Comparison of ENCODE assay signal across 1 cellular context in the genomic region with DNA sequence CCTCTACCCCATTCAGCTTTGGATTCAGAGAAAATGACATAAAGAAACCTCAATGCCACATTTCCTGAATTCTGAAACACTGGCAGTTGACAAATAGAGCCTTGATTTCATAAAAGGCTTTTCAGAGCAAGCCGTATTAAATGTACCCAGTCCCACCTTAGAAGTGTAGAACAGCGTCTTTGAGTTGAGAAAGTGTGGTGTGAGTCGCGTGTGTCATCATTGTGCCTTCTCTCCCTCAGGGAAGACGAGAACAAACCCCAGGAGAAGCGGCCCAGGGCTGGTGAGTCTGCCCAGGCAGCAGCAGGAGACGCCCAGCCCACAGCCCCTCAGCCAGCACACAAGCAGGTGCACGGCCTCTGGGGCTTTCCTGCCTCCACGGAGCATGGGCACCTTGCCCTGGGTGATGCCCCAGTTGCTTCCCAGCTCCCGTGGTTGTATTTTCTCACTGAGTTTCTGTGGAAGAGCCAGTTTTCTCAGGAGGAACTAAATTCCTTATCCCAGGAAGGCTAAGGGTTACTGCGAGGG.
TF ChIP-seq lines count a peak whose summit lies in the region.

No MANE protein-coding gene starts in this region.

TF ChIP-seq in GM12878, 131 proteins besides CTCF, POLR2A, EP300 and RAD21 (continued from another document):
- TF ChIP-seq, protein P1, sequence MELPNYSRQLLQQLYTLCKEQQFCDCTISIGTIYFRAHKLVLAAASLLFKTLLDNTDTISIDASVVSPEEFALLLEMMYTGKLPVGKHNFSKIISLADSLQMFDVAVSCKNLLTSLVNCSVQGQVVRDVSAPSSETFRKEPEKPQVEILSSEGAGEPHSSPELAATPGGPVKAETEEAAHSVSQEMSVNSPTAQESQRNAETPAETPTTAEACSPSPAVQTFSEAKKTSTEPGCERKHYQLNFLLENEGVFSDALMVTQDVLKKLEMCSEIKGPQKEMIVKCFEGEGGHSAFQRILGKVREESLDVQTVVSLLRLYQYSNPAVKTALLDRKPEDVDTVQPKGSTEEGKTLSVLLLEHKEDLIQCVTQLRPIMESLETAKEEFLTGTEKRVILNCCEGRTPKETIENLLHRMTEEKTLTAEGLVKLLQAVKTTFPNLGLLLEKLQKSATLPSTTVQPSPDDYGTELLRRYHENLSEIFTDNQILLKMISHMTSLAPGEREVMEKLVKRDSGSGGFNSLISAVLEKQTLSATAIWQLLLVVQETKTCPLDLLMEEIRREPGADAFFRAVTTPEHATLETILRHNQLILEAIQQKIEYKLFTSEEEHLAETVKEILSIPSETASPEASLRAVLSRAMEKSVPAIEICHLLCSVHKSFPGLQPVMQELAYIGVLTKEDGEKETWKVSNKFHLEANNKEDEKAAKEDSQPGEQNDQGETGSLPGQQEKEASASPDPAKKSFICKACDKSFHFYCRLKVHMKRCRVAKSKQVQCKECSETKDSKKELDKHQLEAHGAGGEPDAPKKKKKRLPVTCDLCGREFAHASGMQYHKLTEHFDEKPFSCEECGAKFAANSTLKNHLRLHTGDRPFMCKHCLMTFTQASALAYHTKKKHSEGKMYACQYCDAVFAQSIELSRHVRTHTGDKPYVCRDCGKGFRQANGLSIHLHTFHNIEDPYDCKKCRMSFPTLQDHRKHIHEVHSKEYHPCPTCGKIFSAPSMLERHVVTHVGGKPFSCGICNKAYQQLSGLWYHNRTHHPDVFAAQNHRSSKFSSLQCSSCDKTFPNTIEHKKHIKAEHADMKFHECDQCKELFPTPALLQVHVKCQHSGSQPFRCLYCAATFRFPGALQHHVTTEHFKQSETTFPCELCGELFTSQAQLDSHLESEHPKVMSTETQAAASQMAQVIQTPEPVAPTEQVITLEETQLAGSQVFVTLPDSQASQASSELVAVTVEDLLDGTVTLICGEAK (IDR thresholded peaks at IDR 0.05; ENCODE audit: borderline replicate concordance), result no peak
- TF ChIP-seq, protein P2, sequence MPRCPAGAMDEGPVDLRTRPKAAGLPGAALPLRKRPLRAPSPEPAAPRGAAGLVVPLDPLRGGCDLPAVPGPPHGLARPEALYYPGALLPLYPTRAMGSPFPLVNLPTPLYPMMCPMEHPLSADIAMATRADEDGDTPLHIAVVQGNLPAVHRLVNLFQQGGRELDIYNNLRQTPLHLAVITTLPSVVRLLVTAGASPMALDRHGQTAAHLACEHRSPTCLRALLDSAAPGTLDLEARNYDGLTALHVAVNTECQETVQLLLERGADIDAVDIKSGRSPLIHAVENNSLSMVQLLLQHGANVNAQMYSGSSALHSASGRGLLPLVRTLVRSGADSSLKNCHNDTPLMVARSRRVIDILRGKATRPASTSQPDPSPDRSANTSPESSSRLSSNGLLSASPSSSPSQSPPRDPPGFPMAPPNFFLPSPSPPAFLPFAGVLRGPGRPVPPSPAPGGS (IDR thresholded peaks at IDR 0.05; ENCODE audit: borderline replicate concordance, insufficient read depth, low read depth, low read length, poor library complexity, severe bottlenecking), result no peak
- TF ChIP-seq BACH1 (IDR thresholded peaks at IDR 0.05; ENCODE audit: borderline replicate concordance), result no peak
- no peak for TF ChIP-seq CBX5 (IDR thresholded peaks at IDR 0.05; ENCODE audit: low read depth)
- TF ChIP-seq, protein P3, sequence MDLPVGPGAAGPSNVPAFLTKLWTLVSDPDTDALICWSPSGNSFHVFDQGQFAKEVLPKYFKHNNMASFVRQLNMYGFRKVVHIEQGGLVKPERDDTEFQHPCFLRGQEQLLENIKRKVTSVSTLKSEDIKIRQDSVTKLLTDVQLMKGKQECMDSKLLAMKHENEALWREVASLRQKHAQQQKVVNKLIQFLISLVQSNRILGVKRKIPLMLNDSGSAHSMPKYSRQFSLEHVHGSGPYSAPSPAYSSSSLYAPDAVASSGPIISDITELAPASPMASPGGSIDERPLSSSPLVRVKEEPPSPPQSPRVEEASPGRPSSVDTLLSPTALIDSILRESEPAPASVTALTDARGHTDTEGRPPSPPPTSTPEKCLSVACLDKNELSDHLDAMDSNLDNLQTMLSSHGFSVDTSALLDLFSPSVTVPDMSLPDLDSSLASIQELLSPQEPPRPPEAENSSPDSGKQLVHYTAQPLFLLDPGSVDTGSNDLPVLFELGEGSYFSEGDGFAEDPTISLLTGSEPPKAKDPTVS (IDR thresholded peaks at IDR 0.05; ENCODE audit: low read depth, low read length), result no peak
- TF ChIP-seq, protein P4, sequence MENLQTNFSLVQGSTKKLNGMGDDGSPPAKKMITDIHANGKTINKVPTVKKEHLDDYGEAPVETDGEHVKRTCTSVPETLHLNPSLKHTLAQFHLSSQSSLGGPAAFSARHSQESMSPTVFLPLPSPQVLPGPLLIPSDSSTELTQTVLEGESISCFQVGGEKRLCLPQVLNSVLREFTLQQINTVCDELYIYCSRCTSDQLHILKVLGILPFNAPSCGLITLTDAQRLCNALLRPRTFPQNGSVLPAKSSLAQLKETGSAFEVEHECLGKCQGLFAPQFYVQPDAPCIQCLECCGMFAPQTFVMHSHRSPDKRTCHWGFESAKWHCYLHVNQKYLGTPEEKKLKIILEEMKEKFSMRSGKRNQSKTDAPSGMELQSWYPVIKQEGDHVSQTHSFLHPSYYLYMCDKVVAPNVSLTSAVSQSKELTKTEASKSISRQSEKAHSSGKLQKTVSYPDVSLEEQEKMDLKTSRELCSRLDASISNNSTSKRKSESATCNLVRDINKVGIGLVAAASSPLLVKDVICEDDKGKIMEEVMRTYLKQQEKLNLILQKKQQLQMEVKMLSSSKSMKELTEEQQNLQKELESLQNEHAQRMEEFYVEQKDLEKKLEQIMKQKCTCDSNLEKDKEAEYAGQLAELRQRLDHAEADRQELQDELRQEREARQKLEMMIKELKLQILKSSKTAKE (IDR thresholded peaks at IDR 0.05; ENCODE audit: low read depth, poor library complexity, severe bottlenecking), result no peak
- TF ChIP-seq, protein P5, sequence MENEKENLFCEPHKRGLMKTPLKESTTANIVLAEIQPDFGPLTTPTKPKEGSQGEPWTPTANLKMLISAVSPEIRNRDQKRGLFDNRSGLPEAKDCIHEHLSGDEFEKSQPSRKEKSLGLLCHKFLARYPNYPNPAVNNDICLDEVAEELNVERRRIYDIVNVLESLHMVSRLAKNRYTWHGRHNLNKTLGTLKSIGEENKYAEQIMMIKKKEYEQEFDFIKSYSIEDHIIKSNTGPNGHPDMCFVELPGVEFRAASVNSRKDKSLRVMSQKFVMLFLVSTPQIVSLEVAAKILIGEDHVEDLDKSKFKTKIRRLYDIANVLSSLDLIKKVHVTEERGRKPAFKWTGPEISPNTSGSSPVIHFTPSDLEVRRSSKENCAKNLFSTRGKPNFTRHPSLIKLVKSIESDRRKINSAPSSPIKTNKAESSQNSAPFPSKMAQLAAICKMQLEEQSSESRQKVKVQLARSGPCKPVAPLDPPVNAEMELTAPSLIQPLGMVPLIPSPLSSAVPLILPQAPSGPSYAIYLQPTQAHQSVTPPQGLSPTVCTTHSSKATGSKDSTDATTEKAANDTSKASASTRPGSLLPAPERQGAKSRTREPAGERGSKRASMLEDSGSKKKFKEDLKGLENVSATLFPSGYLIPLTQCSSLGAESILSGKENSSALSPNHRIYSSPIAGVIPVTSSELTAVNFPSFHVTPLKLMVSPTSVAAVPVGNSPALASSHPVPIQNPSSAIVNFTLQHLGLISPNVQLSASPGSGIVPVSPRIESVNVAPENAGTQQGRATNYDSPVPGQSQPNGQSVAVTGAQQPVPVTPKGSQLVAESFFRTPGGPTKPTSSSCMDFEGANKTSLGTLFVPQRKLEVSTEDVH (IDR thresholded peaks at IDR 0.05; ENCODE audit: low read depth, partially characterized antibody), result no peak
- no peak for TF ChIP-seq KAT2A (conservative IDR thresholded peaks at IDR 0.05; ENCODE audit: control insufficient read depth, low read depth, low read length)
- no peak for TF ChIP-seq TAF1 (IDR thresholded peaks at IDR 0.05; ENCODE audit: borderline replicate concordance, low read depth, low read length)
- TF ChIP-seq SMAD5 (IDR thresholded peaks at IDR 0.05; ENCODE audit: low read depth), result no peak
- TF ChIP-seq, protein P6, sequence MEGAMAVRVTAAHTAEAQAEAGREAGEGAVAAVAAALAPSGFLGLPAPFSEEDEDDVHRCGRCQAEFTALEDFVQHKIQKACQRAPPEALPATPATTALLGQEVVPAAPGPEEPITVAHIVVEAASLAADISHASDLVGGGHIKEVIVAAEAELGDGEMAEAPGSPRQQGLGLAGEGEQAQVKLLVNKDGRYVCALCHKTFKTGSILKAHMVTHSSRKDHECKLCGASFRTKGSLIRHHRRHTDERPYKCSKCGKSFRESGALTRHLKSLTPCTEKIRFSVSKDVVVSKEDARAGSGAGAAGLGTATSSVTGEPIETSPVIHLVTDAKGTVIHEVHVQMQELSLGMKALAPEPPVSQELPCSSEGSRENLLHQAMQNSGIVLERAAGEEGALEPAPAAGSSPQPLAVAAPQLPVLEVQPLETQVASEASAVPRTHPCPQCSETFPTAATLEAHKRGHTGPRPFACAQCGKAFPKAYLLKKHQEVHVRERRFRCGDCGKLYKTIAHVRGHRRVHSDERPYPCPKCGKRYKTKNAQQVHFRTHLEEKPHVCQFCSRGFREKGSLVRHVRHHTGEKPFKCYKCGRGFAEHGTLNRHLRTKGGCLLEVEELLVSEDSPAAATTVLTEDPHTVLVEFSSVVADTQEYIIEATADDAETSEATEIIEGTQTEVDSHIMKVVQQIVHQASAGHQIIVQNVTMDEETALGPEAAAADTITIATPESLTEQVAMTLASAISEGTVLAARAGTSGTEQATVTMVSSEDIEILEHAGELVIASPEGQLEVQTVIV (IDR thresholded peaks at IDR 0.05; ENCODE audit: borderline replicate concordance, partially characterized antibody), result no peak
- TF ChIP-seq, protein P7, sequence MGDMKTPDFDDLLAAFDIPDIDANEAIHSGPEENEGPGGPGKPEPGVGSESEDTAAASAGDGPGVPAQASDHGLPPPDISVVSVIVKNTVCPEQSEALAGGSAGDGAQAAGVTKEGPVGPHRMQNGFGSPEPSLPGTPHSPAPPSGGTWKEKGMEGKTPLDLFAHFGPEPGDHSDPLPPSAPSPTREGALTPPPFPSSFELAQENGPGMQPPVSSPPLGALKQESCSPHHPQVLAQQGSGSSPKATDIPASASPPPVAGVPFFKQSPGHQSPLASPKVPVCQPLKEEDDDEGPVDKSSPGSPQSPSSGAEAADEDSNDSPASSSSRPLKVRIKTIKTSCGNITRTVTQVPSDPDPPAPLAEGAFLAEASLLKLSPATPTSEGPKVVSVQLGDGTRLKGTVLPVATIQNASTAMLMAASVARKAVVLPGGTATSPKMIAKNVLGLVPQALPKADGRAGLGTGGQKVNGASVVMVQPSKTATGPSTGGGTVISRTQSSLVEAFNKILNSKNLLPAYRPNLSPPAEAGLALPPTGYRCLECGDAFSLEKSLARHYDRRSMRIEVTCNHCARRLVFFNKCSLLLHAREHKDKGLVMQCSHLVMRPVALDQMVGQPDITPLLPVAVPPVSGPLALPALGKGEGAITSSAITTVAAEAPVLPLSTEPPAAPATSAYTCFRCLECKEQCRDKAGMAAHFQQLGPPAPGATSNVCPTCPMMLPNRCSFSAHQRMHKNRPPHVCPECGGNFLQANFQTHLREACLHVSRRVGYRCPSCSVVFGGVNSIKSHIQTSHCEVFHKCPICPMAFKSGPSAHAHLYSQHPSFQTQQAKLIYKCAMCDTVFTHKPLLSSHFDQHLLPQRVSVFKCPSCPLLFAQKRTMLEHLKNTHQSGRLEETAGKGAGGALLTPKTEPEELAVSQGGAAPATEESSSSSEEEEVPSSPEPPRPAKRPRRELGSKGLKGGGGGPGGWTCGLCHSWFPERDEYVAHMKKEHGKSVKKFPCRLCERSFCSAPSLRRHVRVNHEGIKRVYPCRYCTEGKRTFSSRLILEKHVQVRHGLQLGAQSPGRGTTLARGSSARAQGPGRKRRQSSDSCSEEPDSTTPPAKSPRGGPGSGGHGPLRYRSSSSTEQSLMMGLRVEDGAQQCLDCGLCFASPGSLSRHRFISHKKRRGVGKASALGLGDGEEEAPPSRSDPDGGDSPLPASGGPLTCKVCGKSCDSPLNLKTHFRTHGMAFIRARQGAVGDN (IDR thresholded peaks at IDR 0.05), result no peak
- TF ChIP-seq ZBED1 (IDR thresholded peaks at IDR 0.05; ENCODE audit: borderline replicate concordance), result no peak
- TF ChIP-seq EZH2 (IDR thresholded peaks at IDR 0.05; ENCODE audit: borderline replicate concordance, control insufficient read depth, low read depth, low read length), result no peak
- no peak for TF ChIP-seq RCOR1 (conservative IDR thresholded peaks at IDR 0.05; ENCODE audit: low read depth, low read length)
TF ChIP-seq in GM12878: peak in this region for 0.
